In the genomic region with DNA sequence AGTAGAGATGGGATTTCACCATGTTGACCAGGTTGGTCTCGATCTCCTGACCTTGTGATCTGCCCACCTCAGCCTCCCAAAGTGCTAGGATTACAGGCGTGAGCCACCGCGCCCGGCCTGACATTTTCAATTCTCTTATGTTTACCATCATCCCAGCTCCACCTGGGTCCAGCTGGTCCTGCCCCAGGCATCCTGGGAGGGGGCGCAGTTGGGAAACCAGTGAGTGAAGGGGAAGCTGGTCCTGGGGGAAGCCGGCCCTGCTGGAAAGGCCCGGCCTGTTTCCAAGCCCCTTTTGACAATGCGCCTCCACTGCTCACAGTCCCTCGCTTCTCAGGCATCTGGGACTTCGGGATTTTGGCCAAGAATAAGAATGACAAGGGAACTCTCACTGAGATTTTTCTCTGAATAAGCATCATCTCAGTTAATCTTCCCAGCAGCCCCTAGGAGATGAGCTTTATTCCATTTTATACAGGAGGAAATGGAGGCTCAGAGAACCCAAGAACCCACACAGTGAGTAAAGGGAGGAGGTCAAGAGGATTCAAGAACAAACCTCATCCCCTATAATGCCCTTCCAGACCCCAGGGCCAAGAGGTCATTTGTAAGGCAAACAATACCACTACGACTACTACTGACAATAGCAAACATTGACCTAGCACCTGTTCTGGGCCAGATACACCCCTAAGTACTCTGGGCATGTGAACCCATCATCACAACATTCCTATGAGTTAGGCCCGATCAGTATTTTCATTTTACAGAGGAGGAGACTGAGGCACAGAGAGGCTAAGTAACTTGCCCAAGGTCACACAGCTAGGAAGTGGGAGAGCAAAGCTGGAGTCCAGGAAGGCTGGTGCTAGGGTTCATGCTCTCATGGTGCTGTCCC, we compare ENCODE assay signal across 1 cellular context.
TF ChIP-seq lines count a peak whose summit lies in the region.

No MANE protein-coding gene starts in this region.

TF ChIP-seq in GM23338, 12 proteins besides CTCF, POLR2A, EP300 and RAD21 (continued from another document):
- TF ChIP-seq, protein P1, sequence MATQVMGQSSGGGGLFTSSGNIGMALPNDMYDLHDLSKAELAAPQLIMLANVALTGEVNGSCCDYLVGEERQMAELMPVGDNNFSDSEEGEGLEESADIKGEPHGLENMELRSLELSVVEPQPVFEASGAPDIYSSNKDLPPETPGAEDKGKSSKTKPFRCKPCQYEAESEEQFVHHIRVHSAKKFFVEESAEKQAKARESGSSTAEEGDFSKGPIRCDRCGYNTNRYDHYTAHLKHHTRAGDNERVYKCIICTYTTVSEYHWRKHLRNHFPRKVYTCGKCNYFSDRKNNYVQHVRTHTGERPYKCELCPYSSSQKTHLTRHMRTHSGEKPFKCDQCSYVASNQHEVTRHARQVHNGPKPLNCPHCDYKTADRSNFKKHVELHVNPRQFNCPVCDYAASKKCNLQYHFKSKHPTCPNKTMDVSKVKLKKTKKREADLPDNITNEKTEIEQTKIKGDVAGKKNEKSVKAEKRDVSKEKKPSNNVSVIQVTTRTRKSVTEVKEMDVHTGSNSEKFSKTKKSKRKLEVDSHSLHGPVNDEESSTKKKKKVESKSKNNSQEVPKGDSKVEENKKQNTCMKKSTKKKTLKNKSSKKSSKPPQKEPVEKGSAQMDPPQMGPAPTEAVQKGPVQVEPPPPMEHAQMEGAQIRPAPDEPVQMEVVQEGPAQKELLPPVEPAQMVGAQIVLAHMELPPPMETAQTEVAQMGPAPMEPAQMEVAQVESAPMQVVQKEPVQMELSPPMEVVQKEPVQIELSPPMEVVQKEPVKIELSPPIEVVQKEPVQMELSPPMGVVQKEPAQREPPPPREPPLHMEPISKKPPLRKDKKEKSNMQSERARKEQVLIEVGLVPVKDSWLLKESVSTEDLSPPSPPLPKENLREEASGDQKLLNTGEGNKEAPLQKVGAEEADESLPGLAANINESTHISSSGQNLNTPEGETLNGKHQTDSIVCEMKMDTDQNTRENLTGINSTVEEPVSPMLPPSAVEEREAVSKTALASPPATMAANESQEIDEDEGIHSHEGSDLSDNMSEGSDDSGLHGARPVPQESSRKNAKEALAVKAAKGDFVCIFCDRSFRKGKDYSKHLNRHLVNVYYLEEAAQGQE (IDR thresholded peaks at IDR 0.05; ENCODE audit: unreplicated experiment) = no peak
- TF ChIP-seq CREB1 (CRISPR knock-in tag; IDR thresholded peaks at IDR 0.05; ENCODE audit: low read depth) (no peak), NANOG (IDR thresholded peaks at IDR 0.05; ENCODE audit: borderline replicate concordance) (no peak)
TF ChIP-seq in GM23338: peak in this region for 0.
